25 cellular contexts compared by ENCODE assay signal in the genomic region with DNA sequence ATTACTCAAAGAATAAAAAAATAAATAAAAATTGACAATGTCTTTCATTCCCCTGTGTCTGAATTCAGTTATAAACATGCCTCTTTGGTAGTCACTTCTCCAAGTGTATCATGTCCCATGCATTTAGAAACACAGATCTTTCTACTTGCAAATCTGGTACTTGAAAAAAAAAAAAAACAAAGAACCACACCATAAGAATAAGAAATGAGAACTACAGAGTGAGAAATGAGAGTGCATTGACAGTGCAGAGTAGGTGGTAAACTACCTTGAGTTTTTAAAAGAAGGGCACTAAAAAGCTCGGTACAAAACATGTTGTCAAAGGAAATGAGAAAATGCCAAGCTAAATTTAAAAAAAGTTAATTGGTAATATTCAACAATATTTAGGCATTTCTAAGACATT.
"Had no signal": no experiment of that assay in that cellular context is flagged by ENCODE, and none has a peak within 500 bp of the region (broad histone marks: within the 10 kb centered on the region; RNA-seq: fewer than 3 reads in every experiment).

No MANE protein-coding gene starts in this region.

- H3K4me3 ChIP-seq: SJSA1 had no signal

- H3K9me3 ChIP-seq: SJSA1, SK-N-SH had no signal

- ATAC-seq: activated CD8-positive, alpha-beta T cell treated with anti-CD3 and anti-CD28 coated beads for 36 hours; activated naive CD8-positive, alpha-beta T cell treated with anti-CD3 and anti-CD28 coated beads, Interleukin-2, amount 50 U/mL, for 24 hours; activated T-cell treated with anti-CD3 and anti-CD28 coated beads, Interleukin-2, amount 50 U/mL, for 4 hours had no signal

- DNase-seq: activated CD4-positive, alpha-beta T cell treated with anti-CD3 and anti-CD28 coated beads, Interleukin-2, amount 10 ng/mL, durations not matched to agents 24 days and 14 days; activated CD4-positive, alpha-beta T cell treated with anti-CD3 and anti-CD28 coated beads, Interleukin-2, amount 50 U/mL, for 4 hours; activated CD8-positive, alpha-beta T cell treated with anti-CD3 and anti-CD28 coated beads for 36 hours; activated effector memory CD4-positive, alpha-beta T cell treated with Interleukin-2 at 50 U/mL for 16 hours; activated naive CD4-positive, alpha-beta T cell treated with anti-CD3 and anti-CD28 coated beads, Interleukin-2, amount 10 ng/mL, durations not matched to agents 7 days and 5 days; activated naive CD8-positive, alpha-beta T cell treated with anti-CD3 and anti-CD28 coated beads, Interleukin-2, amount 50 U/mL, for 24 hours; activated T-cell treated with anti-CD3 and anti-CD28 coated beads, Interleukin-2, amount 50 U/mL, for 4 hours; anterior cingulate cortex; central memory CD4-positive, alpha-beta T cell; MM.1S; MV-4-11; NCI-H1092; NCI-H1436 treated with DMSO at 0.1 percent for 48 hours; NCI-H187; NCI-H2029 treated with DMSO at 0.1 percent for 48 hours; NCI-H2107; NCI-H2171; NCI-H510A; NCI-H526; NCI-H748 treated with DMSO at 0.1 percent for 48 hours; NK-92 treated with Interleukin-12 subunit alpha and Interleukin-12 subunit beta, amount 100 ng/mL, for 24 hours; OCI-M1; SHP77; SK-N-SH had no signal

- H3K27ac ChIP-seq: SJSA1 had no signal

- H3K36me3 ChIP-seq: SJSA1 had no signal

- H3K27me3 ChIP-seq: SJSA1 had no signal

- H3K4me1 ChIP-seq: SJSA1 had no signal
